Comparison of ENCODE assay signal across 1 cellular context in genomic region chr2:241609859-241610793, GRCh38.
TF ChIP-seq lines count a peak whose summit lies in the region.

No MANE protein-coding gene starts in this region.

TF ChIP-seq in HepG2, 621 proteins besides CTCF, POLR2A, EP300 and RAD21 (continued from another document and continues in another):
- TF ChIP-seq PLSCR1 (CRISPR knock-in tag; IDR thresholded peaks at IDR 0.05; ENCODE audit: borderline replicate concordance) (no peak), ZNF263 (CRISPR knock-in tag; IDR thresholded peaks at IDR 0.05) (peak; percentile 29; the same call in 1 of the 2 replicates), ZBTB2 (CRISPR knock-in tag; IDR thresholded peaks at IDR 0.05; ENCODE audit: low read depth) (peak; percentile 58; the same call in 1 of the 2 replicates), ADNP (CRISPR knock-in tag; IDR thresholded peaks at IDR 0.05) (0 out of 2 replicates have a peak, but pooled peaks have one; percentile 19), BORCS8-MEF2B (CRISPR knock-in tag; IDR thresholded peaks at IDR 0.05) (peak; percentile 86; the same call in 1 of the 2 replicates), FOSL1 (CRISPR knock-in tag; IDR thresholded peaks at IDR 0.05; ENCODE audit: borderline replicate concordance) (no peak), GMEB1 (CRISPR knock-in tag; IDR thresholded peaks at IDR 0.05; ENCODE audit: borderline replicate concordance) (peak; percentile 85), HOXA5 (CRISPR knock-in tag; IDR thresholded peaks at IDR 0.05) (peak; percentile 83), PRMT3 (CRISPR knock-in tag; IDR thresholded peaks at IDR 0.05; ENCODE audit: borderline replicate concordance, low read depth) (0 out of 2 replicates have a peak, but pooled peaks have one; percentile 72), NFYC (CRISPR knock-in tag; IDR thresholded peaks at IDR 0.05) (peak; percentile 53; the same call in 1 of the 2 replicates), NR3C1 (CRISPR knock-in tag; IDR thresholded peaks at IDR 0.05) (no peak), KLF9 (CRISPR knock-in tag; IDR thresholded peaks at IDR 0.05; ENCODE audit: low read depth) (peak; percentile 73; the same call in 1 of the 2 replicates), HOXA3 (CRISPR knock-in tag; IDR thresholded peaks at IDR 0.05) (peak; percentile 91), RBAK (CRISPR knock-in tag; IDR thresholded peaks at IDR 0.05) (no peak), AHR (CRISPR knock-in tag; IDR thresholded peaks at IDR 0.05) (0 out of 2 replicates have a peak, but pooled peaks have one; percentile 65), ATF7-NPFF (CRISPR knock-in tag; IDR thresholded peaks at IDR 0.05; ENCODE audit: low read depth) (peak; percentile 85), ZNF496 (CRISPR knock-in tag; IDR thresholded peaks at IDR 0.05; ENCODE audit: insufficient replicate concordance) (no peak), ZNF580 (CRISPR knock-in tag; IDR thresholded peaks at IDR 0.05; ENCODE audit: borderline replicate concordance, low read depth) (peak; percentile 84), KDM1A (CRISPR knock-in tag; IDR thresholded peaks at IDR 0.05) (peak; percentile 62; the same call in 1 of the 2 replicates), ASH2L (IDR thresholded peaks at IDR 0.05; ENCODE audit: insufficient read length, low read depth, low read length) (peak; percentile 54), HDAC2 (CRISPR knock-in tag; IDR thresholded peaks at IDR 0.05) (peak; percentile 29; the same call in 1 of the 2 replicates), ZFP82 (CRISPR knock-in tag; IDR thresholded peaks at IDR 0.05; ENCODE audit: borderline replicate concordance) (peak; percentile 87; the same call in 1 of the 2 replicates), ZFP91 (CRISPR knock-in tag; IDR thresholded peaks at IDR 0.05; ENCODE audit: borderline replicate concordance) (peak; percentile 81), RXRA (CRISPR knock-in tag; IDR thresholded peaks at IDR 0.05) (peak; percentile 56; the same call in 1 of the 2 replicates), SP1 (IDR thresholded peaks at IDR 0.05) (no peak), SP1 (CRISPR knock-in tag; IDR thresholded peaks at IDR 0.05) (peak; percentile 93), TBX2 (CRISPR knock-in tag; IDR thresholded peaks at IDR 0.05; ENCODE audit: borderline replicate concordance) (peak; percentile 90), MAF1 (CRISPR knock-in tag; IDR thresholded peaks at IDR 0.05; ENCODE audit: borderline replicate concordance) (no peak; the same call in 1 of the 2 replicates), SRY (CRISPR knock-in tag; IDR thresholded peaks at IDR 0.05) (peak; percentile 68; the same call in 1 of the 2 replicates), GABPA (IDR thresholded peaks at IDR 0.05; ENCODE audit: low read depth, low read length) (peak; percentile 69), GABPA (CRISPR knock-in tag; IDR thresholded peaks at IDR 0.05; ENCODE audit: low read depth) (peak; percentile 55; the same call in 1 of the 2 replicates), ZBTB43 (CRISPR knock-in tag; conservative IDR thresholded peaks at IDR 0.05) (peak; percentile 44; the same call in 1 of the 2 replicates), ELK4 (CRISPR knock-in tag; IDR thresholded peaks at IDR 0.05; ENCODE audit: borderline replicate concordance) (peak; percentile 90; the same call in 1 of the 2 replicates), ZNF589 (CRISPR knock-in tag; conservative IDR thresholded peaks at IDR 0.05) (peak; percentile 63; the same call in 1 of the 2 replicates), HNF1A (IDR thresholded peaks at IDR 0.05; ENCODE audit: low read depth) (no peak), HNF1A (CRISPR knock-in tag; IDR thresholded peaks at IDR 0.05; ENCODE audit: borderline replicate concordance) (peak; percentile 64; the same call in 1 of the 2 replicates), ZBTB7A (CRISPR knock-in tag; IDR thresholded peaks at IDR 0.05) (no peak), ZIK1 (CRISPR knock-in tag; IDR thresholded peaks at IDR 0.05; ENCODE audit: borderline replicate concordance, low read depth) (peak; percentile 88), MEF2D (CRISPR knock-in tag; IDR thresholded peaks at IDR 0.05) (no peak), TAF1 (CRISPR knock-in tag; IDR thresholded peaks at IDR 0.05) (peak; percentile 75), ISL2 (CRISPR knock-in tag; IDR thresholded peaks at IDR 0.05) (peak; percentile 34), ZSCAN29 (CRISPR knock-in tag; conservative IDR thresholded peaks at IDR 0.05) (0 out of 2 replicates have a peak, but pooled peaks have one; percentile 68), TFDP2 (CRISPR knock-in tag; IDR thresholded peaks at IDR 0.05) (peak; percentile 85), SMAD3 (CRISPR knock-in tag; IDR thresholded peaks at IDR 0.05) (peak; percentile 41; the same call in 1 of the 2 replicates), KLF16 (CRISPR knock-in tag; IDR thresholded peaks at IDR 0.05) (peak in 1 of 2 experiments; percentile 85; a peak in 2 of 4 replicates), SNAPC2 (CRISPR knock-in tag; IDR thresholded peaks at IDR 0.05) (peak; percentile 50; the same call in 1 of the 2 replicates), KAT7 (CRISPR knock-in tag; IDR thresholded peaks at IDR 0.05; ENCODE audit: borderline replicate concordance) (peak; percentile 97), ZNF281 (CRISPR knock-in tag; IDR thresholded peaks at IDR 0.05; ENCODE audit: borderline replicate concordance) (peak; percentile 70), ZNF790 (CRISPR knock-in tag; IDR thresholded peaks at IDR 0.05; ENCODE audit: borderline replicate concordance) (0 out of 2 replicates have a peak, but pooled peaks have one; percentile 51), SP5 (CRISPR knock-in tag; IDR thresholded peaks at IDR 0.05; ENCODE audit: borderline replicate concordance, low read depth) (peak; percentile 98)
